ENCODE assay signal across 10 cellular contexts in the genomic region with DNA sequence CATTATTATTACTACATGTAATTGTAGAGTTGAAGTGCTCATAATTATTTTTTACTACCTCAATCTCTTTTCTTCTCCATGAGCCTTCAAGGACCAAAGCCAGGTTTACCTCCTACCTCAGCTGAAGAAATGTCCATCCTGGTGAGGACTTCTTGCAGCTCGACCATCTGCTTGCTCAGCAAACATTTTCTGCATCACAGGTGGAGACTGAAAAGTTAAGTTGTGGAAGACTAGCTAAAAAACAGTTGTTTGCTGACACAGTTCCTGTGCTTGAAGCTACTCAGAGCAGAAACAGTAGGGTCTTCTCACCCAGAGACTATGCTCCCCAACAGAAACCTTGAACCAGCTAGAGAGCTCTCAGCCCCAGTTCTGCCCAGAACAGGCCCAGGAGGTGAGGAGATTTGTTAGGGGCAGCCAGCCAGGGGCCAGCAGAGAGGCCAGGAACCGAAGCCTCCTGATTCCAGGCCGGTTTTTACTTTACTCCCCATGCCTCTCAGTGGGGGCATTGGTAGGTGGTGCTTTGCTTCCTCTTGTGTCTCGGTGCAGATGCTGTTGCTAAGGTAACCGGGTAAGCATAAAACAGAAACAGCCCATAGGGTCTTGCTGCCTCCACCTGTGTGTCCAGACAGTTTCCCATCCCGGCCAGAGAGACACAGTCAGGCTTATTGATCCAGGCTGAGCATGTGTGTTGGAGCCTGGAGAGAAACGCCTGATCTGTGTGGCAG. TPM values are rescaled to one million over a fixed set of nuclear protein-coding genes. Genes with fewer than 3 reads are reported as not detected.
DNase-seq lines count a peak whose midpoint lies in the region; ATAC-seq and TF ChIP-seq lines count a peak whose summit lies in the region.
"Had no signal": no experiment of that assay in that cellular context is flagged by ENCODE, and none has a peak within 500 bp of the region (broad histone marks: within the 10 kb centered on the region; RNA-seq: fewer than 3 reads in every experiment).

No MANE protein-coding gene starts in this region.

- WGBS in sigmoid colon, 2 donors, result 57 to 71% methylated on average over 7 of the region's 7 CpGs

- H3K4me1 Mint-ChIP-seq in T-helper 1 cell treated with Interleukin-12 subunit alpha and Interleukin-12 subunit beta and Interleukin-4 antibody, amounts not matched to agents 30 μg/mL and 1 μg/mL, for 36 hours (ENCODE audit: low read depth), result peaks cover 36% of the 10 kb centered on the region
- peaks cover 31% of the 10 kb centered on the region for H3K4me1 Mint-ChIP-seq in stimulated activated naive CD8-positive, alpha-beta T cell treated with anti-CD3 and anti-CD28 coated beads, Interleukin-15, amount 100 ng/mL, for 72 hours

- H3K4me1 ChIP-seq in sigmoid colon, result peaks cover 0 to 82% (median 67%) of the 10 kb centered on the region in 4 donors
- H3K4me1 ChIP-seq in gastrocnemius medialis, result peaks cover 0 to 11% of the 10 kb centered on the region in 2 donors

- H3K27me3 ChIP-seq in sigmoid colon (no peaks in the 10 kb centered on the region), gastrocnemius medialis (no peaks in the 10 kb centered on the region)
- H3K27me3 ChIP-seq: BLaER1 had no signal

- H3K9me3 ChIP-seq in sigmoid colon (no peaks in the 10 kb centered on the region), gastrocnemius medialis (no peaks in the 10 kb centered on the region)
- H3K9me3 ChIP-seq: BLaER1 had no signal

- no peak overlapping the region for H3K4me3 ChIP-seq in sigmoid colon
- no peak overlapping the region for H3K4me3 ChIP-seq in gastrocnemius medialis
- H3K4me3 ChIP-seq: BLaER1, SK-N-MC had no signal

- H3K36me3 ChIP-seq in sigmoid colon (no peaks in the 10 kb centered on the region), gastrocnemius medialis (no peaks in the 10 kb centered on the region)
- H3K36me3 ChIP-seq: BLaER1 had no signal

- DNase-seq in T-helper 1 cell (no peak), NCI-H510A (lab: John Stamatoyannopoulos, UW) (peak; percentile 63), sigmoid colon (no peak), NCI-H1048 (lab: John Stamatoyannopoulos, UW) (no peak), gastrocnemius medialis (no peak)
- DNase-seq in stimulated activated naive CD8-positive, alpha-beta T cell treated with anti-CD3 and anti-CD28 coated beads, Interleukin-15, amount 100 ng/mL, for 72 hours, result no peak

- in situ Hi-C loops in gastrocnemius medialis (cut with MboI; ENCODE audit: low sequenced_read_pairs in 4 of 4), result no loop called here

- peak; percentile 58 for ATAC-seq in HG02852 (IDR thresholded peaks at IDR 0.05; ENCODE audit: unreplicated experiment)
- no peak for ATAC-seq in gastrocnemius medialis
- no peak for ATAC-seq in stimulated activated naive CD8-positive, alpha-beta T cell treated with anti-CD3 and anti-CD28 coated beads, Interleukin-15, amount 100 ng/mL, for 72 hours

- no peak overlapping the region for H3K4me3 Mint-ChIP-seq in T-helper 1 cell treated with Interleukin-12 subunit alpha and Interleukin-12 subunit beta and Interleukin-4 antibody, amounts not matched to agents 30 μg/mL and 1 μg/mL, for 36 hours
- H3K4me3 Mint-ChIP-seq in stimulated activated naive CD8-positive, alpha-beta T cell treated with anti-CD3 and anti-CD28 coated beads, Interleukin-15, amount 100 ng/mL, for 72 hours, result no peak overlapping the region

- peak overlapping the region in 3 of 4 donors; percentile 63 to 83 (median 67) for H3K27ac ChIP-seq in sigmoid colon
- H3K27ac ChIP-seq in gastrocnemius medialis, result no peak overlapping the region
- H3K27ac ChIP-seq: BLaER1, SK-N-MC had no signal

- no peak for TF ChIP-seq EP300 in sigmoid colon (IDR thresholded peaks at IDR 0.05)

- no peaks in the 10 kb centered on the region for H3K27me3 Mint-ChIP-seq in T-helper 1 cell treated with Interleukin-12 subunit alpha and Interleukin-12 subunit beta and Interleukin-4 antibody, amounts not matched to agents 30 μg/mL and 1 μg/mL, for 36 hours (ENCODE audit: low read depth)
- H3K27me3 Mint-ChIP-seq in stimulated activated naive CD8-positive, alpha-beta T cell treated with anti-CD3 and anti-CD28 coated beads, Interleukin-15, amount 100 ng/mL, for 72 hours, result no peaks in the 10 kb centered on the region

- no peak for TF ChIP-seq CTCF in sigmoid colon (IDR thresholded peaks at IDR 0.05)
- TF ChIP-seq CTCF in gastrocnemius medialis (IDR thresholded peaks at IDR 0.05 in 4 of 5, conservative IDR thresholded peaks at IDR 0.05 in 1 of 5), result no peak

- no peaks in the 10 kb centered on the region for H3K9me3 Mint-ChIP-seq in T-helper 1 cell treated with Interleukin-12 subunit alpha and Interleukin-12 subunit beta and Interleukin-4 antibody, amounts not matched to agents 30 μg/mL and 1 μg/mL, for 36 hours
- H3K9me3 Mint-ChIP-seq in stimulated activated naive CD8-positive, alpha-beta T cell treated with anti-CD3 and anti-CD28 coated beads, Interleukin-15, amount 100 ng/mL, for 72 hours, result no peaks in the 10 kb centered on the region

- H3K36me3 Mint-ChIP-seq in T-helper 1 cell treated with Interleukin-12 subunit alpha and Interleukin-12 subunit beta and Interleukin-4 antibody, amounts not matched to agents 30 μg/mL and 1 μg/mL, for 36 hours (ENCODE audit: low read depth), result peaks cover 10% of the 10 kb centered on the region

- intact Hi-C loops in sigmoid colon (cut with DNase I), result no loop called here
- intact Hi-C loops in gastrocnemius medialis (cut with DNase I; ENCODE audit: low total_unique reads), result no loop called here

- TF ChIP-seq POLR2A in sigmoid colon (IDR thresholded peaks at IDR 0.05) (no peak), gastrocnemius medialis (IDR thresholded peaks at IDR 0.05) (no peak)

- peak overlapping the region; percentile 57 for H3K27ac Mint-ChIP-seq in T-helper 1 cell treated with Interleukin-12 subunit alpha and Interleukin-12 subunit beta and Interleukin-4 antibody, amounts not matched to agents 30 μg/mL and 1 μg/mL, for 36 hours
- peak overlapping the region in 1 of 2 donors; percentile 67 for H3K27ac Mint-ChIP-seq in stimulated activated naive CD8-positive, alpha-beta T cell treated with anti-CD3 and anti-CD28 coated beads, Interleukin-15, amount 100 ng/mL, for 72 hours

RNA-seq across cellular contexts. Expression of a gene that starts 54.9 kb away (rescaled TPM):
- 100 to 1,000 TPM; 110 to 403 (median 215) TPM for total RNA-seq in sigmoid colon
- 10 to 100 TPM; 25.2 to 67.9 (median 28.8) TPM for polyA plus RNA-seq in sigmoid colon
- total RNA-seq in gastrocnemius medialis, result 100 to 1,000 TPM in 1 of 4 donors, 10 to 100 TPM in 3; 34.3 to 110 (median 41.3) TPM

Comparison
In these comparisons a context has a peak if more than half of its experiments do, and no peak if none do; other contexts are left out.
1. H3K27ac ChIP-seq: peak in sigmoid colon (3 of 4); none in gastrocnemius medialis (0 of 4).